14 cellular contexts compared by ENCODE assay signal in the genomic region with DNA sequence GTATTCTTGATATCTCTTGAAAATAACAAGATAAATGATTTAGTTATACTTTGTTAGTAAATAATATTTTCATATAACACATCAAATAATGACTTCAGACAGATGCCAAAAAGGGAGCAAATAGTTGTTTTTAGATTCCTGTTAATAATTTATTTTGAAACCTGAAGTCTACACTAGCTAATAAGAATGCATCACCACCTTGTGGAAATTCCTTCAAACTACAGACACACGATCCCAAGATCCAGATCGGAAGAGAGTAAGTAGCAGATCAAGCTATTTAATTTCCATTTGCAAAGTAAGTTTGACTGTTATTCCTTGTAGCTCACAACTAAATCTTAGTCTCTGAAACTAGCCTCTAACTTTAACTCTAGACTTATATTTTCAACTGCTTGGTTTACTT. TPM values are rescaled to one million over a fixed set of nuclear protein-coding genes. Genes with fewer than 3 reads are reported as not detected.
DNase-seq lines count a peak whose midpoint lies in the region; ATAC-seq and TF ChIP-seq lines count a peak whose summit lies in the region.
"Had no signal": no experiment of that assay in that cellular context is flagged by ENCODE, and none has a peak within 500 bp of the region (broad histone marks: within the 10 kb centered on the region; RNA-seq: fewer than 3 reads in every experiment).

No MANE protein-coding gene starts in this region.

- no peak for ATAC-seq in GM21825 (IDR thresholded peaks at IDR 0.05; ENCODE audit: unreplicated experiment)

- peaks cover 30% of the 10 kb centered on the region for H3K9me3 Mint-ChIP-seq in progenitor cell of endocrine pancreas (ENCODE audit: low read depth)

- H3K27ac Mint-ChIP-seq in progenitor cell of endocrine pancreas, result no peak overlapping the region

- H3K4me3 ChIP-seq in epithelial cell of proximal tubule (ENCODE audit: low read depth, low read length), result no peak overlapping the region
- H3K4me3 ChIP-seq: SJSA1 had no signal

- peak; percentile 11 for TF ChIP-seq CTCF in epithelial cell of proximal tubule (conservative IDR thresholded peaks at IDR 0.05; ENCODE audit: low read depth, low read length)
- peak; percentile 32 for TF ChIP-seq CTCF in progenitor cell of endocrine pancreas (IDR thresholded peaks at IDR 0.05; ENCODE audit: unreplicated experiment)

- DNase-seq in NCI-H748 (lab: John Stamatoyannopoulos, UW; ENCODE audit: unreplicated experiment) (peak; percentile 32), NCI-H748 treated with DMSO at 0.1 percent for 48 hours (lab: John Stamatoyannopoulos, UW) (no peak), NCI-H226 (peak; percentile 20), epithelial cell of proximal tubule (ENCODE audit: low read depth) (no peak), progenitor cell of endocrine pancreas (ENCODE audit: low spot score, unreplicated experiment) (no peak), epidermal melanocyte (ENCODE audit: insufficient read length, low spot score) (no peak), LoVo (ENCODE audit: low spot score) (no peak)
- DNase-seq: activated gamma-delta T cell; DMS79 treated with DMSO at 0.1 percent for 48 hours; effector CD4-positive, alpha-beta T cell; NCI-H526 treated with DMSO at 0.1 percent for 48 hours had no signal

- H3K4me3 Mint-ChIP-seq in progenitor cell of endocrine pancreas (ENCODE audit: low read depth), result no peak overlapping the region

- H3K27me3 Mint-ChIP-seq in progenitor cell of endocrine pancreas, result no peaks in the 10 kb centered on the region

- no peaks in the 10 kb centered on the region for H3K4me1 Mint-ChIP-seq in progenitor cell of endocrine pancreas (ENCODE audit: low read depth)

- H3K36me3 Mint-ChIP-seq in progenitor cell of endocrine pancreas (ENCODE audit: insufficient read depth), result peaks cover 4% of the 10 kb centered on the region

RNA-seq across cellular contexts. Expression of gene ISL1, which starts 35.5 kb away (rescaled TPM):
- total RNA-seq in epithelial cell of proximal tubule (not detected in 2 replicates), progenitor cell of endocrine pancreas (8.2 and 9.7 TPM in 2 replicates)
- total RNA-seq: posterior vena cava had no signal

Comparison
In these comparisons a context has a peak if more than half of its experiments do, and no peak if none do; other contexts are left out.
1. DNase-seq: peak in NCI-H748 (single experiment) and NCI-H226 (single experiment); none in NCI-H748 treated with DMSO at 0.1 percent for 48 hours (single experiment), epithelial cell of proximal tubule (single experiment), progenitor cell of endocrine pancreas (single experiment), epidermal melanocyte (single experiment) and LoVo (single experiment).